In genomic region chr4:121822796-121823504, GRCh38 we compare ENCODE assay signal across 8 cellular contexts. TPM values are rescaled to one million over a fixed set of nuclear protein-coding genes. Genes with fewer than 3 reads are reported as not detected.
A peak's percentile ranks its signal among the peaks of the same experiment; 100 is the strongest.
DNase-seq lines count a peak whose midpoint lies in the region; ATAC-seq and TF ChIP-seq lines count a peak whose summit lies in the region.

No MANE protein-coding gene starts in this region.

- peak; percentile 88 for DNase-seq in activated CD4-positive, alpha-beta T cell treated with anti-CD3 and anti-CD28 coated beads, Interleukin-2, amount 10 ng/mL, durations not matched to agents 24 days and 14 days
- DNase-seq in activated CD4-positive, alpha-beta T cell treated with anti-CD3 and anti-CD28 coated beads for 4 hours, result no peak
- DNase-seq in HS-27A (ENCODE audit: low read depth) (peak; percentile 14), SK-N-MC (ENCODE audit: low read depth, low spot score) (no peak), lung microvascular endothelial cell (ENCODE audit: low read depth in 2 of 2) (peak; percentile 38 to 56), tibial nerve (ENCODE audit: low spot score in 2 of 2) (no peak)

- TF ChIP-seq CTCF in tibial nerve (IDR thresholded peaks at IDR 0.05), result no peak

- H3K27me3 ChIP-seq in tibial nerve, result no peaks in the 10 kb centered on the region

- no peak for TF ChIP-seq EP300 in tibial nerve (IDR thresholded peaks at IDR 0.05)

- TF ChIP-seq POLR2A in tibial nerve (IDR thresholded peaks at IDR 0.05), result no peak

- peak overlapping the region; percentile 98 for H3K4me3 Mint-ChIP-seq in activated CD4-positive, alpha-beta T cell treated with anti-CD3 and anti-CD28 coated beads, Interleukin-2, amount 10 ng/mL, durations not matched to agents 24 days and 14 days
- H3K4me3 Mint-ChIP-seq in dendritic cell treated with granulocyte-macrophage colony-stimulating factor and Interleukin-4, amounts not matched to agents 40 ng/mL and 50 ng/mL, for 4 days, result peak overlapping the region; percentile 96

- H3K4me3 ChIP-seq in SK-N-MC (peak overlapping the region; percentile 89), tibial nerve (peak overlapping the region; percentile 48 to 67 (median 56))

- H3K4me1 ChIP-seq in tibial nerve, result peaks cover 0 to 21% (median 7%) of the 10 kb centered on the region in 4 donors

- H3K27ac Mint-ChIP-seq in activated CD4-positive, alpha-beta T cell treated with anti-CD3 and anti-CD28 coated beads, Interleukin-2, amount 10 ng/mL, durations not matched to agents 24 days and 14 days, result peak overlapping the region; percentile 97
- peak overlapping the region; percentile 75 for H3K27ac Mint-ChIP-seq in dendritic cell treated with granulocyte-macrophage colony-stimulating factor and Interleukin-4, amounts not matched to agents 40 ng/mL and 50 ng/mL, for 4 days

- peak overlapping the region; percentile 87 for H3K9ac ChIP-seq in SK-N-MC (ENCODE audit: insufficient read length)

- 1 to 2% methylated on average over 29 to 30 of the region's 30 CpGs for WGBS in tibial nerve, 2 donors

- H3K27me3 Mint-ChIP-seq in activated CD4-positive, alpha-beta T cell treated with anti-CD3 and anti-CD28 coated beads, Interleukin-2, amount 10 ng/mL, durations not matched to agents 24 days and 14 days, result no peaks in the 10 kb centered on the region
- H3K27me3 Mint-ChIP-seq in dendritic cell treated with granulocyte-macrophage colony-stimulating factor and Interleukin-4, amounts not matched to agents 40 ng/mL and 50 ng/mL, for 4 days, result no peaks in the 10 kb centered on the region

- H3K27ac ChIP-seq in SK-N-MC, result peak overlapping the region; percentile 63
- H3K27ac ChIP-seq in tibial nerve, result peak overlapping the region in 1 of 4 donors; percentile 88

- peaks cover 36% of the 10 kb centered on the region for H3K4me1 Mint-ChIP-seq in activated CD4-positive, alpha-beta T cell treated with anti-CD3 and anti-CD28 coated beads, Interleukin-2, amount 10 ng/mL, durations not matched to agents 24 days and 14 days
- peaks cover 19% of the 10 kb centered on the region for H3K4me1 Mint-ChIP-seq in dendritic cell treated with granulocyte-macrophage colony-stimulating factor and Interleukin-4, amounts not matched to agents 40 ng/mL and 50 ng/mL, for 4 days (ENCODE audit: low read depth)

- peaks cover 46% of the 10 kb centered on the region for H3K36me3 ChIP-seq in SK-N-MC (ENCODE audit: insufficient read depth, low read length)
- H3K36me3 ChIP-seq in tibial nerve, result peaks cover 0 to 43% (median 0%) of the 10 kb centered on the region in 3 donors

- intact Hi-C loops in activated CD4-positive, alpha-beta T cell treated with anti-CD3 and anti-CD28 coated beads, Interleukin-2, amount 10 ng/mL, durations not matched to agents 24 days and 14 days (cut with micrococcal nuclease), result loop anchor here (1.0 to 5.0 kb wide), 4 partner anchors 22 to 754 kb away; partner anchors contain the start of genes ANXA5, EXOSC9 and IL2
- intact Hi-C loops in dendritic cell treated with granulocyte-macrophage colony-stimulating factor and Interleukin-4, amounts not matched to agents 40 ng/mL and 50 ng/mL, for 4 days (cut with micrococcal nuclease), result loop anchor here (1.0 to 5.0 kb wide), 2 partner anchors 22 to 126 kb away; partner anchors contain the start of genes ANXA5 and EXOSC9

- peaks cover 39% of the 10 kb centered on the region for H3K36me3 Mint-ChIP-seq in activated CD4-positive, alpha-beta T cell treated with anti-CD3 and anti-CD28 coated beads, Interleukin-2, amount 10 ng/mL, durations not matched to agents 24 days and 14 days (ENCODE audit: low read depth)
- H3K36me3 Mint-ChIP-seq in dendritic cell treated with granulocyte-macrophage colony-stimulating factor and Interleukin-4, amounts not matched to agents 40 ng/mL and 50 ng/mL, for 4 days (ENCODE audit: low read depth), result peaks cover 15% of the 10 kb centered on the region

- H3K9me3 ChIP-seq in SK-N-MC (ENCODE audit: low read depth, low read length), result no peaks in the 10 kb centered on the region
- no peaks in the 10 kb centered on the region for H3K9me3 ChIP-seq in tibial nerve

- H3K9me3 Mint-ChIP-seq in activated CD4-positive, alpha-beta T cell treated with anti-CD3 and anti-CD28 coated beads, Interleukin-2, amount 10 ng/mL, durations not matched to agents 24 days and 14 days, result no peaks in the 10 kb centered on the region
- H3K9me3 Mint-ChIP-seq in dendritic cell treated with granulocyte-macrophage colony-stimulating factor and Interleukin-4, amounts not matched to agents 40 ng/mL and 50 ng/mL, for 4 days, result no peaks in the 10 kb centered on the region

- ATAC-seq in GM21526 (IDR thresholded peaks at IDR 0.05; ENCODE audit: low FRiP score, unreplicated experiment), result peak; percentile 52

RNA-seq across cellular contexts. Expression of gene CCNA2, which starts 0.7 kb away (rescaled TPM):
- 72.0 and 73.4 TPM in 2 replicates for total RNA-seq in activated CD4-positive, alpha-beta T cell treated with anti-CD3 and anti-CD28 coated beads, Interleukin-2, amount 10 ng/mL, durations not matched to agents 24 days and 14 days
- total RNA-seq in lung microvascular endothelial cell (7.3 and 27.7 TPM in 2 replicates), tibial nerve (1 to 10 TPM; 1.2 to 5.2 (median 3.4) TPM)

RNA-seq across cellular contexts. Expression of gene EXOSC9, which starts 21.8 kb away (rescaled TPM):
- total RNA-seq in activated CD4-positive, alpha-beta T cell treated with anti-CD3 and anti-CD28 coated beads, Interleukin-2, amount 10 ng/mL, durations not matched to agents 24 days and 14 days, result 76.9 and 78.8 TPM in 2 replicates
- total RNA-seq in lung microvascular endothelial cell (23.0 and 29.2 TPM in 2 replicates), tibial nerve (10 to 100 TPM; 20.1 to 32.7 (median 26.6) TPM)

RNA-seq across cellular contexts. Expression of gene BBS7, which starts 47.3 kb away (rescaled TPM):
- 18.3 and 18.7 TPM in 2 replicates for total RNA-seq in activated CD4-positive, alpha-beta T cell treated with anti-CD3 and anti-CD28 coated beads, Interleukin-2, amount 10 ng/mL, durations not matched to agents 24 days and 14 days
- total RNA-seq in lung microvascular endothelial cell (7.3 and 8.5 TPM in 2 replicates), tibial nerve (10 to 100 TPM; 19.4 to 25.8 (median 23.6) TPM)

RNA-seq across cellular contexts. Expression of gene SMIM43, which starts 58.0 kb away (rescaled TPM):
- total RNA-seq in activated CD4-positive, alpha-beta T cell treated with anti-CD3 and anti-CD28 coated beads, Interleukin-2, amount 10 ng/mL, durations not matched to agents 24 days and 14 days, result not detected in 2 replicates
- 0.40 and 0.65 TPM in 2 replicates for total RNA-seq in lung microvascular endothelial cell
- total RNA-seq in tibial nerve, result 1 to 10 TPM; 2.2 to 5.7 (median 4.6) TPM

Comparison
In these comparisons a context has a peak if more than half of its experiments do, and no peak if none do; other contexts are left out.
1. DNase-seq: peak in activated CD4-positive, alpha-beta T cell treated with anti-CD3 and anti-CD28 coated beads, Interleukin-2, amount 10 ng/mL, durations not matched to agents 24 days and 14 days (single experiment), HS-27A (single experiment) and lung microvascular endothelial cell (2 of 2); none in activated CD4-positive, alpha-beta T cell treated with anti-CD3 and anti-CD28 coated beads for 4 hours (0 of 2), SK-N-MC (single experiment) and tibial nerve (0 of 2).